In the genomic region with DNA sequence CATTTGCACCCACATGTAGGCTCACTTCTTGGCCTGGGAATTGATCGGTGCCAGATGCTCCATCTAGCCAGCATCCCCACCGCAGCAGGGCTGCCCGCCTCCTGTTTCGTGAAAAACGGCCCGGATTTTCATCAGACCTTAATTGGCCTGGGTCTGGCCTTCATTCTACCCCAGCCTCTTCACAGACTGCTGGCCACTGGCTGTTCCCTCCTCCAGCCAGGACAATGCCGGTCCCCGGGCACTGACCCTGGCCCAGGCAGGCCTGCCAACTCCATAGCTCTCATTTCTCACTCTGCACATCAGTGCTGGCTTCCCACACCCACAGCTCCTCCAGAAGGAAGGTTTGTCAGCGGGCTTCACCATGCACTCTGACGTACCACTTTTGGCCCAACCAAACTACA, we compare ENCODE assay signal across 1 cellular context.
TF ChIP-seq lines count a peak whose summit lies in the region.

No MANE protein-coding gene starts in this region.

TF ChIP-seq in H1, 55 proteins besides CTCF, POLR2A, EP300 and RAD21:
- no peak for TF ChIP-seq CHD2 (IDR thresholded peaks at IDR 0.05; ENCODE audit: low read length)
- no peak for TF ChIP-seq HDAC6 (IDR thresholded peaks at IDR 0.05; ENCODE audit: low read depth, low read length)
- TF ChIP-seq JUN (IDR thresholded peaks at IDR 0.05; ENCODE audit: low read depth, low read length), result no peak
- TF ChIP-seq PHF8 (conservative IDR thresholded peaks at IDR 0.05; ENCODE audit: low read depth, low read length), result no peak
- no peak for TF ChIP-seq SIN3A (conservative IDR thresholded peaks at IDR 0.05 in 1 of 2, IDR thresholded peaks at IDR 0.05 in 1 of 2; ENCODE audit: low read depth in 1 of 2, low read length in 2 of 2)
- no peak for TF ChIP-seq TAF7 (optimal IDR thresholded peaks at IDR 0.05; ENCODE audit: borderline replicate concordance, low read depth, low read length)
- no peak for TF ChIP-seq RNF2 (IDR thresholded peaks at IDR 0.05; ENCODE audit: borderline replicate concordance, low read depth, low read length, missing control alignments, poor library complexity, severe bottlenecking)
- no peak for TF ChIP-seq RXRA (IDR thresholded peaks at IDR 0.05; ENCODE audit: insufficient read depth, low read depth, low read length)
- no peak for TF ChIP-seq TBP (IDR thresholded peaks at IDR 0.05; ENCODE audit: low read depth, low read length)
- TF ChIP-seq SP1 (IDR thresholded peaks at IDR 0.05; ENCODE audit: low read depth, low read length), result no peak
- no peak for TF ChIP-seq EGR1 (IDR thresholded peaks at IDR 0.05; ENCODE audit: borderline replicate concordance, low read depth, low read length)
- TF ChIP-seq SIX5 (IDR thresholded peaks at IDR 0.05; ENCODE audit: low read depth, low read length), result no peak
